23 cellular contexts compared by ENCODE assay signal in the genomic region with DNA sequence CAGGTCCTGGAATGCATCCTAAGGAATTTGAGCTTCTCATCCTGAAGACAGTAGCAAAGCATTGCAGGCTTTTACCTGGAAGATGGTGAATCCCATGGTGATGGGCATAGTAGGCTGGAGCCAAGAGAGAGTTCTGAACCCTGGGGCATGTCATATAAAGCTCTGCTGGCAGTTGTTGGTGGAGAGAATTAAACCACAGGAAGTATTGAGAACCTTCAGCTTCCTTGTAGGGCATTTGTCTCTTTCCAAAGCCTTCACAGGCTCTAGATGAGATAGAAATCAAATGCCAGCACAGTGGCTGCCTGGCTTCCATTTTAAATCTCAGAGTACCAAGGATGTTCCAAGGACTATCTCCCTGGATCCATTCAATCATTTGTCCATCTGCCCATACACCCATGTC.
"Had no signal": no experiment of that assay in that cellular context is flagged by ENCODE, and none has a peak within 500 bp of the region (broad histone marks: within the 10 kb centered on the region; RNA-seq: fewer than 3 reads in every experiment).

No MANE protein-coding gene starts in this region.

- H3K27ac Mint-ChIP-seq: activated CD4-positive, alpha-beta memory T cell treated with anti-CD3 and anti-CD28 coated beads for 36 hours; activated CD4-positive, alpha-beta T cell treated with anti-CD3 and anti-CD28 coated beads, Interleukin-2, amount 10 ng/mL, durations not matched to agents 24 days and 14 days; activated naive CD8-positive, alpha-beta T cell; activated T-helper 2 cell treated with anti-CD3 and anti-CD28 coated beads, Interferon-gamma antibody, Interleukin-2, Interleukin-4, amounts not matched to agents 10 μg/mL and 5 μg/mL and 100 μg/mL, durations not matched to agents 14 hours and 24 hours and 36 hours; brain; memory B cell had no signal

- H3K36me3 ChIP-seq: ascending aorta, gastroesophageal sphincter, spleen, tibial nerve had no signal

- H3K27me3 ChIP-seq: ascending aorta, dorsolateral prefrontal cortex, gastroesophageal sphincter, tibial nerve had no signal

- DNase-seq: activated CD4-positive, alpha-beta memory T cell treated with anti-CD3 and anti-CD28 coated beads for 36 hours; activated CD4-positive, alpha-beta T cell treated with anti-CD3 and anti-CD28 coated beads, Interleukin-2, amount 10 ng/mL, durations not matched to agents 24 days and 14 days; activated CD4-positive, CD25-positive, alpha-beta regulatory T cell treated with anti-CD3 and anti-CD28 coated beads, Interleukin-2, amount 50 U/mL, for 72 hours; activated T-cell treated with anti-CD3 and anti-CD28 coated beads, Interleukin-2, amount 50 U/mL, for 4 hours; dorsolateral prefrontal cortex; effector memory CD4-positive, alpha-beta T cell; midbrain; naive thymus-derived CD8-positive, alpha-beta T cell; posterior cingulate gyrus; right cardiac atrium; spleen; stimulated activated naive CD4-positive, alpha-beta T cell; T-helper 9 cell had no signal

- H3K4me3 ChIP-seq: ascending aorta, coronary artery, dorsolateral prefrontal cortex, gastroesophageal sphincter, hepatocyte, spleen, tibial nerve had no signal

- ATAC-seq: activated T-cell treated with anti-CD3 and anti-CD28 coated beads, Interleukin-2, amount 50 U/mL, for 4 hours; naive thymus-derived CD8-positive, alpha-beta T cell had no signal

- H3K4me2 ChIP-seq: hepatocyte had no signal

- H3K27ac ChIP-seq: coronary artery, dorsolateral prefrontal cortex, gastroesophageal sphincter, hepatocyte, tibial nerve had no signal

- H3K27me3 Mint-ChIP-seq: activated CD4-positive, alpha-beta memory T cell treated with anti-CD3 and anti-CD28 coated beads for 36 hours; memory B cell had no signal

- H3K36me3 Mint-ChIP-seq: activated CD4-positive, alpha-beta memory T cell treated with anti-CD3 and anti-CD28 coated beads for 36 hours had no signal

- H2AFZ ChIP-seq: hepatocyte had no signal

- H3K4me1 ChIP-seq: ascending aorta, gastroesophageal sphincter had no signal

- H3K4me3 Mint-ChIP-seq: activated CD4-positive, alpha-beta memory T cell treated with anti-CD3 and anti-CD28 coated beads for 36 hours; activated CD4-positive, alpha-beta T cell treated with anti-CD3 and anti-CD28 coated beads, Interleukin-2, amount 10 ng/mL, durations not matched to agents 24 days and 14 days; activated naive CD8-positive, alpha-beta T cell; activated T-cell treated with anti-CD3 and anti-CD28 coated beads, Interleukin-2, amount 50 U/mL, for 4 hours; brain; memory B cell; T-helper 1 cell treated with Interleukin-12 subunit alpha and Interleukin-12 subunit beta and Interleukin-4 antibody, amounts not matched to agents 30 μg/mL and 1 μg/mL, for 36 hours had no signal
